8 cellular contexts compared by ENCODE assay signal in genomic region chr7:55073051-55073511, GRCh38. TPM values are rescaled to one million over a fixed set of nuclear protein-coding genes. Genes with fewer than 3 reads are reported as not detected.
DNase-seq lines count a peak whose midpoint lies in the region; ATAC-seq and TF ChIP-seq lines count a peak whose summit lies in the region.

No MANE protein-coding gene starts in this region.

- DNase-seq in A172 (ENCODE audit: low spot score) (peak; percentile 78), astrocyte of the spinal cord (ENCODE audit: low read depth, low spot score) (peak; percentile 70), HuH-7 (ENCODE audit: low spot score) (no peak), NCI-H2081 treated with DMSO at 0.1 percent for 48 hours (lab: John Stamatoyannopoulos, UW) (no peak)
- DNase-seq in stimulated activated naive CD8-positive, alpha-beta T cell treated with anti-CD3 and anti-CD28 coated beads, Interleukin-15, amount 100 ng/mL, for 72 hours: no peak
- no peak for DNase-seq in effector memory CD4-positive, alpha-beta T cell

- no peak overlapping the region for H3K27ac ChIP-seq in effector memory CD4-positive, alpha-beta T cell (ENCODE audit: insufficient read depth, low read length, poor library complexity, severe bottlenecking)

- H3K36me3 ChIP-seq in effector memory CD4-positive, alpha-beta T cell (ENCODE audit: control insufficient read depth, insufficient read depth, low read length): no peaks in the 10 kb centered on the region

- no peaks in the 10 kb centered on the region for H3K9me3 Mint-ChIP-seq in stimulated activated naive CD8-positive, alpha-beta T cell treated with anti-CD3 and anti-CD28 coated beads, Interleukin-15, amount 100 ng/mL, for 72 hours

- in situ Hi-C loops in astrocyte of the spinal cord (cut with HindIII; ENCODE audit: low sequenced_read_pairs): no loop called here

- H3K9me3 ChIP-seq in effector memory CD4-positive, alpha-beta T cell (ENCODE audit: control insufficient read depth, low read length): no peaks in the 10 kb centered on the region

- ATAC-seq in GM18870 (IDR thresholded peaks at IDR 0.05; ENCODE audit: unreplicated experiment) (peak; percentile 74), HG03060 (IDR thresholded peaks at IDR 0.05; ENCODE audit: low read depth, unreplicated experiment) (peak; percentile 53)
- peak; percentile 69 for ATAC-seq in stimulated activated naive CD8-positive, alpha-beta T cell treated with anti-CD3 and anti-CD28 coated beads, Interleukin-15, amount 100 ng/mL, for 72 hours

- H3K27me3 Mint-ChIP-seq in stimulated activated naive CD8-positive, alpha-beta T cell treated with anti-CD3 and anti-CD28 coated beads, Interleukin-15, amount 100 ng/mL, for 72 hours: peaks cover 57% of the 10 kb centered on the region

- no peak for TF ChIP-seq CTCF in astrocyte of the spinal cord (IDR thresholded peaks at IDR 0.05; ENCODE audit: low read depth, low read length)

- H3K4me1 ChIP-seq in effector memory CD4-positive, alpha-beta T cell (ENCODE audit: control insufficient read depth, insufficient read depth, low read length, poor library complexity, severe bottlenecking): no peaks in the 10 kb centered on the region

- peaks cover 19% of the 10 kb centered on the region for H3K4me1 Mint-ChIP-seq in stimulated activated naive CD8-positive, alpha-beta T cell treated with anti-CD3 and anti-CD28 coated beads, Interleukin-15, amount 100 ng/mL, for 72 hours

- H3K4me3 ChIP-seq in astrocyte of the spinal cord (ENCODE audit: low read depth, low read length): no peak overlapping the region
- no peak overlapping the region for H3K4me3 ChIP-seq in effector memory CD4-positive, alpha-beta T cell (ENCODE audit: insufficient read depth, low read depth, low read length, poor library complexity, severe bottlenecking)

- H3K27ac Mint-ChIP-seq in stimulated activated naive CD8-positive, alpha-beta T cell treated with anti-CD3 and anti-CD28 coated beads, Interleukin-15, amount 100 ng/mL, for 72 hours: no peak overlapping the region

- no peak overlapping the region for H3K4me3 Mint-ChIP-seq in stimulated activated naive CD8-positive, alpha-beta T cell treated with anti-CD3 and anti-CD28 coated beads, Interleukin-15, amount 100 ng/mL, for 72 hours

- H3K27me3 ChIP-seq in effector memory CD4-positive, alpha-beta T cell (replicated peaks; ENCODE audit: control insufficient read depth, insufficient read depth, low read length, poor library complexity, severe bottlenecking): no peaks in the 10 kb centered on the region

RNA-seq across cellular contexts. Expression of gene EGFR, which starts 54.3 kb away (rescaled TPM):
- total RNA-seq in A172 (2014; rRNA removed; shearing (Covaris generic)): 75.4 and 79.3 TPM in 2 replicates

Comparison
In these comparisons a context has a peak if more than half of its experiments do, and no peak if none do; other contexts are left out.
1. DNase-seq: peak in A172 (single experiment) and astrocyte of the spinal cord (single experiment); none in stimulated activated naive CD8-positive, alpha-beta T cell treated with anti-CD3 and anti-CD28 coated beads, Interleukin-15, amount 100 ng/mL, for 72 hours (0 of 2), HuH-7 (single experiment), effector memory CD4-positive, alpha-beta T cell (0 of 3) and NCI-H2081 treated with DMSO at 0.1 percent for 48 hours (single experiment).
2. Peak in every context shown above with its lines, with median percentiles within 50 percentile points of each other: ATAC-seq.